ENCODE assay signal across 8 cellular contexts in genomic region chr20:38435555-38435939, GRCh38. TPM values are rescaled to one million over a fixed set of nuclear protein-coding genes. Genes with fewer than 3 reads are reported as not detected.
DNase-seq lines count a peak whose midpoint lies in the region; ATAC-seq and TF ChIP-seq lines count a peak whose summit lies in the region.

No MANE protein-coding gene starts in this region.

- H3K27ac Mint-ChIP-seq in stimulated activated naive CD8-positive, alpha-beta T cell treated with anti-CD3 and anti-CD28 coated beads, Interleukin-15, Interleukin-2, amounts not matched to agents 100 ng/mL and 50 ng/mL, for 24 hours, result peak overlapping the region; percentile 99

- peaks cover 47% of the 10 kb centered on the region for H3K36me3 Mint-ChIP-seq in stimulated activated naive CD8-positive, alpha-beta T cell treated with anti-CD3 and anti-CD28 coated beads, Interleukin-15, Interleukin-2, amounts not matched to agents 100 ng/mL and 50 ng/mL, for 24 hours (ENCODE audit: low read depth)

- TF ChIP-seq CTCF in VCaP (conservative IDR thresholded peaks at IDR 0.05), result no peak; the same call in none of the 2 replicates

- intact Hi-C loops in posterior vena cava (cut with DNase I), result no loop called here

- H3K4me1 Mint-ChIP-seq in stimulated activated naive CD8-positive, alpha-beta T cell treated with anti-CD3 and anti-CD28 coated beads, Interleukin-15, Interleukin-2, amounts not matched to agents 100 ng/mL and 50 ng/mL, for 24 hours (ENCODE audit: low read depth), result peaks cover 43% of the 10 kb centered on the region

- peak overlapping the region; percentile 91; the same call in 1 of the 2 replicates for H3K27ac ChIP-seq in VCaP

- ATAC-seq in stimulated activated naive CD8-positive, alpha-beta T cell treated with anti-CD3 and anti-CD28 coated beads, Interleukin-15, Interleukin-2, amounts not matched to agents 100 U/mL and 50 U/mL, for 24 hours, result no peak

- no peaks in the 10 kb centered on the region for H3K9me3 Mint-ChIP-seq in stimulated activated naive CD8-positive, alpha-beta T cell treated with anti-CD3 and anti-CD28 coated beads, Interleukin-15, Interleukin-2, amounts not matched to agents 100 ng/mL and 50 ng/mL, for 24 hours

- peak overlapping the region; percentile 96 for H3K4me3 Mint-ChIP-seq in stimulated activated naive CD8-positive, alpha-beta T cell treated with anti-CD3 and anti-CD28 coated beads, Interleukin-15, Interleukin-2, amounts not matched to agents 100 ng/mL and 50 ng/mL, for 24 hours

- no peak for DNase-seq in stimulated activated naive CD8-positive, alpha-beta T cell treated with anti-CD3 and anti-CD28 coated beads, Interleukin-15, Interleukin-2, amounts not matched to agents 100 U/mL and 50 U/mL, for 24 hours
- DNase-seq in glomerular visceral epithelial cell (ENCODE audit: extremely low spot score) (peak; percentile 79), posterior vena cava (ENCODE audit: low spot score) (no peak), DMS153 (lab: John Stamatoyannopoulos, UW) (no peak), NCI-H1105 (lab: John Stamatoyannopoulos, UW) (no peak), HUDEP-2 (lab: John Stamatoyannopoulos, UW; ENCODE audit: unreplicated experiment in 76 of 76) (no peak)

- peaks cover 8% of the 10 kb centered on the region for H3K27me3 Mint-ChIP-seq in stimulated activated naive CD8-positive, alpha-beta T cell treated with anti-CD3 and anti-CD28 coated beads, Interleukin-15, Interleukin-2, amounts not matched to agents 100 ng/mL and 50 ng/mL, for 24 hours

RNA-seq across cellular contexts. Expression of gene SNHG17, which starts 0.4 kb away (rescaled TPM):
- 10 to 100 TPM; 27.9 to 36.3 TPM for total RNA-seq in posterior vena cava

RNA-seq across cellular contexts. Expression of gene RALGAPB, which starts 37.1 kb away (rescaled TPM):
- 10 to 100 TPM; 29.7 to 33.5 TPM for total RNA-seq in posterior vena cava
